Comparison of ENCODE assay signal across 8 cellular contexts in the genomic region with DNA sequence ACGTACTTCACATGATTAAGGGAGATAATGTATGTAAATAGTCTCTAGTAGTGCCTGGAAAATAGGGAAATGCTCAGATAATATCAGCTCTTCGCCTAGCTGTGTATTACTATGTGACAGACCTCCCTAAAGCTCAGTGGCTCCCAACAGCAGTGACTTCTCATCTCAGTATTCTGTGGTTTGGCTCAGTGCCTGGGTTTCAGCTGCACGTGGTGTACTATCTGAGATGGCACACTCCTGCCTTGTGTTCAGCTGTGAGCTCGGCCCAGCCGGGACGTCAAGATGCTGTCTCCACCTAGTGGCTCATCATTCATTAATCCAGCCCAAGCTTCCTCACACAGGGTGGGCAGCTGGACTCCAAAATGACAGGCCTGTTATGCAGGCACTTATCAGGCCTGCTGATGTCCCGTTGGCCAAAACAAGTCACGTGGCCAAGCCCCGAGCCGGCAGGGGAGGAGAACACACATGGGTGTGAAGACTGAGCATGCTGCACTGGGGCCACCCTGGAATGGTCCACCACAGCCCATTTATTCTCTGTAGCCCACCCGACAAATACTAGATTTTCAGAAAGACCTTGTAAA. TPM values are rescaled to one million over a fixed set of nuclear protein-coding genes. Genes with fewer than 3 reads are reported as not detected.
A peak's percentile ranks its signal among the peaks of the same experiment; 100 is the strongest.
DNase-seq lines count a peak whose midpoint lies in the region; ATAC-seq and TF ChIP-seq lines count a peak whose summit lies in the region.

No MANE protein-coding gene starts in this region.

- POLR2A ChIA-PET in RWPE1 (lab: Yijun Ruan, JAX; ENCODE audit: low non-redundant PET): interaction anchor here (0.8 to 0.9 kb wide), 2 partner anchors 24 to 126 kb away, joined by 3 to 5 read pairs; no protein-coding TSS in a partner anchor

- no peaks in the 10 kb centered on the region for H3K27me3 ChIP-seq in ovary
- H3K27me3 ChIP-seq in tibial artery: no peaks in the 10 kb centered on the region

- H3K9me3 ChIP-seq in ovary (no peaks in the 10 kb centered on the region), tibial artery (no peaks in the 10 kb centered on the region)

- peak; percentile 98 for ATAC-seq in GM21390 (IDR thresholded peaks at IDR 0.05; ENCODE audit: unreplicated experiment)

- DNase-seq in DMS 273 (lab: John Stamatoyannopoulos, UW; ENCODE audit: unreplicated experiment) (peak; percentile 100), HS-5 (ENCODE audit: low read depth) (peak; percentile 98), RWPE1 (ENCODE audit: low spot score) (peak; percentile 96), fibroblast of the aortic adventitia (ENCODE audit: low read depth) (peak; percentile 99), ovary (peak; percentile 90 to 97 (median 94)), tibial artery (peak; percentile 97 to 100)
- DNase-seq in activated T-helper 1 cell treated with anti-CD3 and anti-CD28 coated beads, Interleukin-2, amount 50 U/mL, for 16 hours (ENCODE audit: low read depth in 1 of 2, low spot score in 1 of 2): peak; percentile 67

- CTCF ChIA-PET in RWPE1 (lab: Yijun Ruan, JAX): interaction anchor here (0.5 to 1.9 kb wide), 8 partner anchors 8 to 1595 kb away, joined by 3 to 5 read pairs (median 4); no protein-coding TSS in a partner anchor

- TF ChIP-seq CTCF in RWPE1 (conservative IDR thresholded peaks at IDR 0.05; ENCODE audit: low read depth) (peak; percentile 75), fibroblast of the aortic adventitia (IDR thresholded peaks at IDR 0.05; ENCODE audit: insufficient read depth, low read length) (peak; percentile 58), ovary (IDR thresholded peaks at IDR 0.05) (peak; percentile 38 to 81 (median 73)), tibial artery (IDR thresholded peaks at IDR 0.05) (peak; percentile 58 to 69)

- no peak for TF ChIP-seq EP300 in ovary (IDR thresholded peaks at IDR 0.05)

- H3K36me3 ChIP-seq in ovary (no peaks in the 10 kb centered on the region), tibial artery (peaks cover 80 to 100% (median 99%) of the 10 kb centered on the region in 3 donors)

- no peak for TF ChIP-seq POLR2A in ovary (IDR thresholded peaks at IDR 0.05)

- H3K4me1 ChIP-seq in ovary (ENCODE audit: insufficient read depth): peaks cover 4% of the 10 kb centered on the region
- peaks cover 0 to 17% (median 13%) of the 10 kb centered on the region in 4 donors for H3K4me1 ChIP-seq in tibial artery

- no peak overlapping the region for H3K4me3 ChIP-seq in fibroblast of the aortic adventitia (ENCODE audit: low read depth, low read length)
- H3K4me3 ChIP-seq in ovary: no peak overlapping the region
- no peak overlapping the region for H3K4me3 ChIP-seq in tibial artery

- WGBS in ovary, 3 donors: 12 to 13% (median 12%) methylated on average over 11 of the region's 11 CpGs

- H3K27ac ChIP-seq in RWPE1 (peak overlapping the region; percentile 80), ovary (peak overlapping the region in 1 of 2 donors; percentile 16), tibial artery (peak overlapping the region; percentile 29 to 39)

- intact Hi-C loops in ovary (cut with DNase I): loop anchor here in 1 of 4 donors (5.0 kb wide), 1 partner anchor 151 kb away; no protein-coding TSS in a partner anchor
- intact Hi-C loops in tibial artery (cut with DNase I; ENCODE audit: low total_unique reads): no loop called here

RNA-seq across cellular contexts. Expression of a gene that starts 17.8 kb away (rescaled TPM):
- total RNA-seq in fibroblast of the aortic adventitia (ENCODE audit: low replicate concordance) (0.09 and 0.57 TPM in 2 replicates), ovary (1 to 10 TPM in 2 of 7 donors, under 1 TPM in 5; 0.55 to 1.2 (median 0.72) TPM)
- polyA plus RNA-seq in ovary: under 1 TPM; 0.05 to 0.23 TPM

RNA-seq across cellular contexts. Expression of a gene that starts 24.2 kb away (rescaled TPM):
- 10.7 and 22.9 TPM in 2 replicates for total RNA-seq in fibroblast of the aortic adventitia (ENCODE audit: low replicate concordance)
- total RNA-seq in ovary: 10 to 100 TPM in 6 of 7 donors, 1 to 10 TPM in 1; 8.2 to 34.3 (median 22.6) TPM
- 10 to 100 TPM in 1 of 2 donors, 1 to 10 TPM in 1; 5.9 to 23.2 TPM for polyA plus RNA-seq in ovary
